Comparison of ENCODE assay signal across 28 cellular contexts in genomic region chr6:146194434-146194833, GRCh38.
"Had no signal": no experiment of that assay in that cellular context is flagged by ENCODE, and none has a peak within 500 bp of the region (broad histone marks: within the 10 kb centered on the region; RNA-seq: fewer than 3 reads in every experiment).

No MANE protein-coding gene starts in this region.

- DNase-seq: activated B cell treated with CpG ODN at 0.5 μM for 24 hours; activated CD4-positive, alpha-beta T cell treated with anti-CD3 and anti-CD28 coated beads for 48 hours; activated CD4-positive, alpha-beta T cell treated with anti-CD3 and anti-CD28 coated beads, Interleukin-2, amount 50 U/mL, for 1 hour; activated CD4-positive, alpha-beta T cell treated with anti-CD3 and anti-CD28 coated beads, Interleukin-2, amount 50 U/mL, for 48 hours; activated CD8-positive, alpha-beta memory T cell treated with anti-CD3 and anti-CD28 coated beads for 24 hours; activated CD8-positive, alpha-beta T cell treated with anti-CD3 and anti-CD28 coated beads for 36 hours; activated effector memory CD4-positive, alpha-beta T cell treated with anti-CD3 and anti-CD28 coated beads, Interleukin-2, amount 50 U/mL, for 16 hours; activated naive CD4-positive, alpha-beta T cell treated with anti-CD3 and anti-CD28 coated beads for 36 hours; activated naive CD8-positive, alpha-beta T cell treated with anti-CD3 and anti-CD28 coated beads for 36 hours; activated naive CD8-positive, alpha-beta T cell treated with anti-CD3 and anti-CD28 coated beads, Interleukin-2, amount 50 U/mL, for 24 hours; activated T-cell treated with anti-CD3 and anti-CD28 coated beads, Interleukin-2, amount 50 U/mL, for 4 hours; adrenal gland; amygdala; brain microvascular endothelial cell; dorsolateral prefrontal cortex; effector memory CD4-positive, alpha-beta T cell; endodermal cell; foreskin melanocyte; T-helper 1 cell; T-helper 17 cell; T1000; WERI-Rb-1 had no signal

- H3K9me3 ChIP-seq: adrenal gland, ascending aorta, esophagus muscularis mucosa, gastroesophageal sphincter had no signal

- H3K27me3 ChIP-seq: adrenal gland, ascending aorta, brain microvascular endothelial cell, dorsolateral prefrontal cortex, esophagus muscularis mucosa, gastroesophageal sphincter had no signal

- H3K27ac ChIP-seq: adrenal gland, ascending aorta, brain microvascular endothelial cell, coronary artery, dorsolateral prefrontal cortex, esophagus muscularis mucosa, gastroesophageal sphincter, WERI-Rb-1 had no signal

- H3K36me3 ChIP-seq: adrenal gland, ascending aorta, brain microvascular endothelial cell, esophagus muscularis mucosa, gastroesophageal sphincter, WERI-Rb-1 had no signal

- H3K4me3 ChIP-seq: adrenal gland, ascending aorta, coronary artery, dorsolateral prefrontal cortex, esophagus muscularis mucosa, gastroesophageal sphincter had no signal

- H3K4me1 ChIP-seq: adrenal gland, ascending aorta, esophagus muscularis mucosa, gastroesophageal sphincter had no signal

- ATAC-seq: activated CD4-positive, CD25-positive, alpha-beta regulatory T cell treated with anti-CD3 and anti-CD28 coated beads, Interleukin-2, amount 50 U/mL, for 24 hours; activated CD8-positive, alpha-beta T cell treated with anti-CD3 and anti-CD28 coated beads for 36 hours; activated naive CD8-positive, alpha-beta T cell treated with anti-CD3 and anti-CD28 coated beads, Interleukin-2, amount 50 U/mL, for 24 hours; activated T-cell treated with anti-CD3 and anti-CD28 coated beads, Interleukin-2, amount 50 U/mL, for 4 hours; activated T-helper 17 cell treated with anti-CD3 and anti-CD28 coated beads, Interleukin-2, amount 50 U/mL, for 72 hours; gastroesophageal sphincter; T-helper 17 cell had no signal
